In the genomic region with DNA sequence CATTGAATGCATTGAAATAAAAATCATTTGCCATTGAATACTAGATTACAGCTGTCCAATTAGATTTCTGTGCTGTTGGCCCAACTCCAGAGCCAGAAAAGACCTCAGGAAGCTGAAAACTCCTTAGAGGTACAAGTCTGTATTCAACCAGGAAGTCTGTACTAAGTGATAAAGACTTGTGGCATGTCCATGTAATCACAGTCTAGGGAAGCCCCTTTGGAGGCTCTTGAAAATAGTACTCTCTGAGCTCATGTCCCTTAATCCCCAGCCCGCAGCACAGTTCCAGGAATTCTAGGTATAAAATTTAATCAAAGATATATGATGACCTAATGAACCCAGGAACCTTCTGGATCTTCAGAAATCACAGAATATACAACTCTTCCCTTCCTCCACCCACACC, we compare ENCODE assay signal across 30 cellular contexts.
"Had no signal": no experiment of that assay in that cellular context is flagged by ENCODE, and none has a peak within 500 bp of the region (broad histone marks: within the 10 kb centered on the region; RNA-seq: fewer than 3 reads in every experiment).

No MANE protein-coding gene starts in this region.

- DNase-seq: activated CD4-positive, alpha-beta memory T cell treated with anti-CD3 and anti-CD28 coated beads, Interleukin-2, amount 10 ng/mL, durations not matched to agents 7 days and 5 days; activated CD4-positive, alpha-beta T cell treated with anti-CD3 and anti-CD28 coated beads for 1 hour; activated CD4-positive, alpha-beta T cell treated with anti-CD3 and anti-CD28 coated beads for 4 hours; activated CD4-positive, alpha-beta T cell treated with anti-CD3 and anti-CD28 coated beads, Interleukin-2, amount 10 ng/mL, durations not matched to agents 7 days and 5 days; activated CD4-positive, alpha-beta T cell treated with anti-CD3 and anti-CD28 coated beads, Interleukin-2, amount 50 U/mL, for 4 hours; activated CD8-positive, alpha-beta memory T cell treated with anti-CD3 and anti-CD28 coated beads, Interleukin-2, amount 50 U/mL, for 48 hours; activated effector memory CD4-positive, alpha-beta T cell treated with Interleukin-2 at 50 U/mL for 16 hours; activated gamma-delta T cell treated with Interleukin-2 at 50 U/mL for 16 hours; activated naive CD4-positive, alpha-beta T cell treated with anti-CD3 and anti-CD28 coated beads, Interleukin-2, amount 50 U/mL, for 16 hours; activated naive CD4-positive, alpha-beta T cell treated with Interleukin-2 at 50 U/mL for 16 hours; activated T-cell treated with anti-CD3 and anti-CD28 coated beads for 4 hours; activated T-cell treated with anti-CD3 and anti-CD28 coated beads, Interleukin-2, amount 50 U/mL, for 24 hours; activated T-cell treated with anti-CD3 and anti-CD28 coated beads, Interleukin-2, amount 50 U/mL, for 72 hours; amniotic stem cell; anterior cingulate cortex; brain microvascular endothelial cell; dorsolateral prefrontal cortex; effector memory CD4-positive, alpha-beta T cell; endodermal cell; esophagus squamous epithelium; foreskin melanocyte; heart right ventricle; T-helper 2 cell had no signal

- H3K4me3 ChIP-seq: coronary artery, dorsolateral prefrontal cortex, esophagus squamous epithelium, gastroesophageal sphincter, heart right ventricle had no signal

- H3K27ac ChIP-seq: brain microvascular endothelial cell, coronary artery, dorsolateral prefrontal cortex, esophagus squamous epithelium, gastroesophageal sphincter, heart right ventricle, VCaP had no signal

- FAIRE-seq: astrocyte, bronchial epithelial cell, TTC549 had no signal

- H3K9me3 ChIP-seq: esophagus squamous epithelium, gastroesophageal sphincter had no signal

- H3K4me1 ChIP-seq: esophagus squamous epithelium, gastroesophageal sphincter, heart right ventricle had no signal

- ATAC-seq: activated T-cell treated with anti-CD3 and anti-CD28 coated beads, Interleukin-2, amount 50 U/mL, for 72 hours; gastroesophageal sphincter; WTC11 had no signal

- H3K36me3 ChIP-seq: brain microvascular endothelial cell, esophagus squamous epithelium, gastroesophageal sphincter, heart right ventricle had no signal

- H3K27me3 ChIP-seq: brain microvascular endothelial cell, dorsolateral prefrontal cortex, esophagus squamous epithelium, gastroesophageal sphincter, heart right ventricle had no signal
